Comparison of ENCODE assay signal across 8 cellular contexts in genomic region chr11:14973621-14974020, GRCh38. TPM values are rescaled to one million over a fixed set of nuclear protein-coding genes. Genes with fewer than 3 reads are reported as not detected.
A peak's percentile ranks its signal among the peaks of the same experiment; 100 is the strongest.
DNase-seq lines count a peak whose midpoint lies in the region; ATAC-seq lines count a peak whose summit lies in the region.

No MANE protein-coding gene starts in this region.

- no peaks in the 10 kb centered on the region for H3K36me3 ChIP-seq in subcutaneous abdominal adipose tissue (ENCODE audit: control insufficient read depth in 5 of 5, insufficient read depth in 5 of 5, low read length in 5 of 5)

- H3K9ac ChIP-seq in subcutaneous abdominal adipose tissue (ENCODE audit: low read length in 5 of 5) = no peak overlapping the region

- no peaks in the 10 kb centered on the region for H3K9me3 Mint-ChIP-seq in activated naive CD8-positive, alpha-beta T cell treated with anti-CD3 and anti-CD28 coated beads for 36 hours

- peaks cover 4 to 34% (median 28%) of the 10 kb centered on the region in 5 donors for H3K4me1 ChIP-seq in subcutaneous abdominal adipose tissue (ENCODE audit: control insufficient read depth in 5 of 5, insufficient read depth in 5 of 5, low read length in 5 of 5)

- H3K4me3 ChIP-seq in subcutaneous abdominal adipose tissue (ENCODE audit: low read depth in 1 of 5, low read length in 5 of 5) = peak overlapping the region; percentile 12 to 54 (median 46)

- H3K4me1 Mint-ChIP-seq in activated naive CD8-positive, alpha-beta T cell treated with anti-CD3 and anti-CD28 coated beads for 36 hours = peaks cover 35% of the 10 kb centered on the region

- peak; percentile 48 for DNase-seq in activated naive CD8-positive, alpha-beta T cell treated with anti-CD3 and anti-CD28 coated beads for 36 hours
- DNase-seq in left colon (peak in 1 of 2 donors; percentile 18), mucosa of gallbladder (ENCODE audit: low spot score) (no peak), NOMO-1 treated with dmso at 0.1 percent for 144 hours (lab: John Stamatoyannopoulos, UW; ENCODE audit: unreplicated experiment) (no peak), SW480 (ENCODE audit: low spot score) (no peak)

- H3K36me3 Mint-ChIP-seq in activated naive CD8-positive, alpha-beta T cell treated with anti-CD3 and anti-CD28 coated beads for 36 hours = no peaks in the 10 kb centered on the region

- ATAC-seq in GM18870 (IDR thresholded peaks at IDR 0.05; ENCODE audit: unreplicated experiment) (peak; percentile 51), HG03460 (IDR thresholded peaks at IDR 0.05; ENCODE audit: unreplicated experiment) (peak; percentile 47), left colon (peak; percentile 26)

- peak overlapping the region; percentile 71 for H3K4me3 Mint-ChIP-seq in activated naive CD8-positive, alpha-beta T cell treated with anti-CD3 and anti-CD28 coated beads for 36 hours

- peaks cover 87% of the 10 kb centered on the region for H3K27me3 Mint-ChIP-seq in activated naive CD8-positive, alpha-beta T cell treated with anti-CD3 and anti-CD28 coated beads for 36 hours

- H3K9me3 ChIP-seq in subcutaneous abdominal adipose tissue (ENCODE audit: control insufficient read depth in 5 of 5, low read length in 5 of 5) = no peaks in the 10 kb centered on the region

- no peak overlapping the region for H3K27ac Mint-ChIP-seq in activated naive CD8-positive, alpha-beta T cell treated with anti-CD3 and anti-CD28 coated beads for 36 hours

- intact Hi-C loops in left colon (cut with DNase I, micrococcal nuclease) = no loop called here

- H3K27me3 ChIP-seq in subcutaneous abdominal adipose tissue (ENCODE audit: control insufficient read depth in 5 of 5, insufficient read depth in 4 of 5, low read length in 5 of 5) = peaks cover 44 to 70% (median 58%) of the 10 kb centered on the region in 5 donors

- H3K27ac ChIP-seq in subcutaneous abdominal adipose tissue (ENCODE audit: low read depth, low read length) = no peak overlapping the region

RNA-seq across cellular contexts. Expression of gene CALCA, which starts 1.5 kb away (rescaled TPM):
- under 1 TPM; 0.28 to 0.29 TPM for total RNA-seq in activated naive CD8-positive, alpha-beta T cell treated with anti-CD3 and anti-CD28 coated beads for 36 hours
- total RNA-seq in left colon (not detected), mucosa of gallbladder (not detected)
